In genomic region chr1:156448134-156448967, GRCh38 we compare ENCODE assay signal across 20 cellular contexts. TPM values are rescaled to one million over a fixed set of nuclear protein-coding genes. Genes with fewer than 3 reads are reported as not detected.
A peak's percentile ranks its signal among the peaks of the same experiment; 100 is the strongest.
DNase-seq lines count a peak whose midpoint lies in the region; ATAC-seq and TF ChIP-seq lines count a peak whose summit lies in the region.
"Had no signal": no experiment of that assay in that cellular context is flagged by ENCODE, and none has a peak within 500 bp of the region (broad histone marks: within the 10 kb centered on the region; RNA-seq: fewer than 3 reads in every experiment).

No MANE protein-coding gene starts in this region.

- peaks cover 23% of the 10 kb centered on the region for H3K4me1 Mint-ChIP-seq in activated CD4-positive, alpha-beta T cell treated with anti-CD3 and anti-CD28 coated beads for 36 hours
- H3K4me1 Mint-ChIP-seq in stimulated activated naive CD8-positive, alpha-beta T cell treated with anti-CD3 and anti-CD28 coated beads, Interleukin-15, Interleukin-2, amounts not matched to agents 100 ng/mL and 50 ng/mL, for 24 hours (ENCODE audit: low read depth) = peaks cover 38% of the 10 kb centered on the region
- H3K4me1 Mint-ChIP-seq in type B pancreatic cell (ENCODE audit: unreplicated experiment) = peaks cover 5% of the 10 kb centered on the region

- no peak overlapping the region for H3K27ac ChIP-seq in PC-3 (ENCODE audit: low read length)

- H3K9me2 ChIP-seq in PC-3 (replicated peaks; ENCODE audit: low read length) = no peaks in the 10 kb centered on the region

- no peaks in the 10 kb centered on the region for H3K36me3 Mint-ChIP-seq in activated CD4-positive, alpha-beta T cell treated with anti-CD3 and anti-CD28 coated beads for 36 hours (ENCODE audit: low read depth)
- no peaks in the 10 kb centered on the region for H3K36me3 Mint-ChIP-seq in stimulated activated naive CD8-positive, alpha-beta T cell treated with anti-CD3 and anti-CD28 coated beads, Interleukin-15, Interleukin-2, amounts not matched to agents 100 ng/mL and 50 ng/mL, for 24 hours (ENCODE audit: low read depth)
- H3K36me3 Mint-ChIP-seq in type B pancreatic cell = no peaks in the 10 kb centered on the region
- H3K36me3 Mint-ChIP-seq: CD4-positive, CD25-positive, alpha-beta regulatory T cell had no signal

- H2AFZ ChIP-seq in PC-3 (ENCODE audit: low read length) = 0 out of 2 replicates have a peak overlapping the region, but pooled peaks have one; percentile 22

- no peak for DNase-seq in activated CD4-positive, alpha-beta T cell treated with anti-CD3 and anti-CD28 coated beads for 36 hours
- DNase-seq in activated CD4-positive, alpha-beta T cell treated with anti-CD3 and anti-CD28 coated beads, Interleukin-2, amount 50 U/mL, for 1 hour = no peak
- peak; percentile 64 for DNase-seq in PC-3
- DNase-seq in islet precursor cell = peak; percentile 90
- no peak for DNase-seq in type B pancreatic cell (ENCODE audit: extremely low spot score, unreplicated experiment)
- DNase-seq in stimulated activated CD4-positive, alpha-beta T cell treated with anti-CD3 and anti-CD28 coated beads, Interleukin-4, amount 100 ng/mL, for 24 hours = no peak
- DNase-seq in GM19238 (ENCODE audit: insufficient read length, low spot score) = no peak
- DNase-seq: BE2C; CD4-positive, CD25-positive, alpha-beta regulatory T cell; COR-L47; DMS153; GF-D8; MM.1S; NCI-H1105 treated with DMSO at 0.1 percent for 48 hours; NCI-H1694 treated with DMSO at 0.1 percent for 48 hours; NCI-H82; RPMI8226; SHP77 treated with DMSO at 0.1 percent for 48 hours had no signal

- no peak overlapping the region for H3K4me2 ChIP-seq in PC-3 (ENCODE audit: low read length)

- H3K27me3 Mint-ChIP-seq in activated CD4-positive, alpha-beta T cell treated with anti-CD3 and anti-CD28 coated beads for 36 hours = peaks cover 22% of the 10 kb centered on the region
- H3K27me3 Mint-ChIP-seq in stimulated activated naive CD8-positive, alpha-beta T cell treated with anti-CD3 and anti-CD28 coated beads, Interleukin-15, Interleukin-2, amounts not matched to agents 100 ng/mL and 50 ng/mL, for 24 hours = peaks cover 29% of the 10 kb centered on the region
- H3K27me3 Mint-ChIP-seq in type B pancreatic cell = peaks cover 79% of the 10 kb centered on the region

- TF ChIP-seq CTCF in PC-3 (conservative IDR thresholded peaks at IDR 0.05; ENCODE audit: low read depth, low read length) (no peak), type B pancreatic cell (conservative IDR thresholded peaks at IDR 0.05) (no peak)

- no TSS peak for BruUV-seq in PC-3 (replicated peaks; lab: Mats Ljungman, UMichigan)

- no peak overlapping the region for H3K4me3 Mint-ChIP-seq in activated CD4-positive, alpha-beta T cell treated with anti-CD3 and anti-CD28 coated beads for 36 hours
- H3K4me3 Mint-ChIP-seq in stimulated activated naive CD8-positive, alpha-beta T cell treated with anti-CD3 and anti-CD28 coated beads, Interleukin-15, Interleukin-2, amounts not matched to agents 100 ng/mL and 50 ng/mL, for 24 hours = no peak overlapping the region
- no peak overlapping the region for H3K4me3 Mint-ChIP-seq in type B pancreatic cell
- H3K4me3 Mint-ChIP-seq: CD4-positive, CD25-positive, alpha-beta regulatory T cell had no signal

- intact Hi-C loops in activated CD4-positive, alpha-beta T cell treated with anti-CD3 and anti-CD28 coated beads for 36 hours (cut with DNase I, micrococcal nuclease) = loop anchor here in 1 of 2 experiments (10.0 kb wide), 1 partner anchor 304 kb away; no protein-coding TSS in a partner anchor
- intact Hi-C loops in PC-3 (cut with micrococcal nuclease) = no loop called here

- H4K20me1 ChIP-seq in PC-3 (ENCODE audit: low read length) = no peaks in the 10 kb centered on the region

- H3F3A ChIP-seq in PC-3 (ENCODE audit: low read length, unreplicated experiment) = no peaks in the 10 kb centered on the region

- H3K36me3 ChIP-seq in PC-3 (ENCODE audit: low read depth, low read length) = no peaks in the 10 kb centered on the region
- H3K36me3 ChIP-seq: BE2C had no signal

- peaks cover 12% of the 10 kb centered on the region for H3K4me1 ChIP-seq in PC-3 (ENCODE audit: insufficient read depth, low read length)
- H3K4me1 ChIP-seq: BE2C had no signal

- H3K9me3 Mint-ChIP-seq in activated CD4-positive, alpha-beta T cell treated with anti-CD3 and anti-CD28 coated beads for 36 hours (ENCODE audit: low read depth) = no peaks in the 10 kb centered on the region
- no peaks in the 10 kb centered on the region for H3K9me3 Mint-ChIP-seq in stimulated activated naive CD8-positive, alpha-beta T cell treated with anti-CD3 and anti-CD28 coated beads, Interleukin-15, Interleukin-2, amounts not matched to agents 100 ng/mL and 50 ng/mL, for 24 hours
- H3K9me3 Mint-ChIP-seq in type B pancreatic cell = no peaks in the 10 kb centered on the region
- H3K9me3 Mint-ChIP-seq: CD4-positive, CD25-positive, alpha-beta regulatory T cell had no signal

- H3K4me3 ChIP-seq in PC-3 (ENCODE audit: low read length) = no peak overlapping the region

- no peak overlapping the region for H3K9ac ChIP-seq in PC-3 (ENCODE audit: low read length)

- peak; percentile 43 for ATAC-seq in activated CD4-positive, alpha-beta T cell treated with anti-CD3 and anti-CD28 coated beads for 36 hours
- ATAC-seq in PC-3 = peak; percentile 72
- ATAC-seq: HCT116 had no signal

- POLR2A ChIA-PET in activated CD4-positive, alpha-beta T cell treated with anti-CD3 and anti-CD28 coated beads for 36 hours (lab: Charles Lee) = no interaction called here
- POLR2A ChIA-PET in PC-3 (lab: Charles Lee; ENCODE audit: unreplicated experiment) = no interaction called here

- H3K27me3 ChIP-seq in PC-3 (ENCODE audit: low read length) = no peaks in the 10 kb centered on the region
- H3K27me3 ChIP-seq: BE2C had no signal

- no peaks in the 10 kb centered on the region for H3K79me2 ChIP-seq in PC-3 (ENCODE audit: low read length)

- no peak overlapping the region for H3K27ac Mint-ChIP-seq in activated CD4-positive, alpha-beta T cell treated with anti-CD3 and anti-CD28 coated beads for 36 hours
- peak overlapping the region; percentile 67 for H3K27ac Mint-ChIP-seq in stimulated activated naive CD8-positive, alpha-beta T cell treated with anti-CD3 and anti-CD28 coated beads, Interleukin-15, Interleukin-2, amounts not matched to agents 100 ng/mL and 50 ng/mL, for 24 hours
- no peak overlapping the region for H3K27ac Mint-ChIP-seq in type B pancreatic cell

- no peaks in the 10 kb centered on the region for H3K9me3 ChIP-seq in PC-3 (ENCODE audit: low read length)
- H3K9me3 ChIP-seq: BE2C had no signal

- CTCF ChIA-PET in activated CD4-positive, alpha-beta T cell treated with anti-CD3 and anti-CD28 coated beads for 36 hours (lab: Charles Lee) = interaction anchor here (0.6 to 8.7 kb wide), 5 partner anchors 11 to 160 kb away, joined by 3 to 264 read pairs (median 4); partner anchors contain the start of gene GPATCH4
- CTCF ChIA-PET in PC-3 (lab: Charles Lee) = interaction anchor here (0.6 kb wide), 1 partner anchor 63 kb away, joined by 7 read pairs; no protein-coding TSS in a partner anchor

RNA-seq across cellular contexts. Expression of gene MEF2D, which starts 52.2 kb away (rescaled TPM):
- total RNA-seq in activated CD4-positive, alpha-beta T cell treated with anti-CD3 and anti-CD28 coated beads for 36 hours = 10 to 100 TPM; 32.1 to 33.6 TPM
- total RNA-seq in PC-3 (2014; rRNA removed) (17.3 and 27.4 TPM in 2 replicates), type B pancreatic cell (ENCODE audit: low replicate concordance) (20.7 and 26.1 TPM in 2 replicates)

Comparison
In these comparisons a context has a peak if more than half of its experiments do, and no peak if none do; other contexts are left out.
1. DNase-seq: peak in PC-3 (single experiment) and islet precursor cell (single experiment); none in activated CD4-positive, alpha-beta T cell treated with anti-CD3 and anti-CD28 coated beads for 36 hours (single experiment), activated CD4-positive, alpha-beta T cell treated with anti-CD3 and anti-CD28 coated beads, Interleukin-2, amount 50 U/mL, for 1 hour (single experiment), type B pancreatic cell (single experiment), stimulated activated CD4-positive, alpha-beta T cell treated with anti-CD3 and anti-CD28 coated beads, Interleukin-4, amount 100 ng/mL, for 24 hours (single experiment) and GM19238 (single experiment).